Comparison of ENCODE assay signal across 14 cellular contexts in genomic region chr9:121720311-121720991, GRCh38.
DNase-seq lines count a peak whose midpoint lies in the region; TF ChIP-seq lines count a peak whose summit lies in the region.
"Had no signal": no experiment of that assay in that cellular context is flagged by ENCODE, and none has a peak within 500 bp of the region (broad histone marks: within the 10 kb centered on the region; RNA-seq: fewer than 3 reads in every experiment).

No MANE protein-coding gene starts in this region.

- no peak overlapping the region for H2BK5ac ChIP-seq in H9 (ENCODE audit: insufficient read length, low read length)

- intact Hi-C loops in sigmoid colon (cut with DNase I) = no loop called here

- H3K36me3 ChIP-seq in iPS-15b (ENCODE audit: control insufficient read depth, insufficient read depth, low read length) (peaks cover 7% of the 10 kb centered on the region), sigmoid colon (no peaks in the 10 kb centered on the region)
- H3K36me3 ChIP-seq: neutrophil had no signal

- no peak for TF ChIP-seq POLR2A in sigmoid colon (IDR thresholded peaks at IDR 0.05)

- no peak for DNase-seq in H9
- peak; percentile 95 for DNase-seq in RWPE1 (ENCODE audit: low spot score)
- no peak for DNase-seq in sigmoid colon
- DNase-seq in NOMO-1 treated with dmso at 0.1 percent for 144 hours (lab: John Stamatoyannopoulos, UW; ENCODE audit: unreplicated experiment) = no peak
- DNase-seq in activated CD4-positive, alpha-beta memory T cell treated with anti-CD3 and anti-CD28 coated beads, Interleukin-2, amount 10 ng/mL, durations not matched to agents 7 days and 5 days = no peak
- no peak for DNase-seq in NCI-H748 (lab: John Stamatoyannopoulos, UW; ENCODE audit: unreplicated experiment)
- no peak for DNase-seq in COLO829 (ENCODE audit: low spot score)
- DNase-seq: activated CD8-positive, alpha-beta T cell treated with anti-CD3 and anti-CD28 coated beads, Interleukin-2, amount 10 ng/mL, durations not matched to agents 7 days and 5 days; CD4-positive, alpha-beta T cell; NCI-H1048; substantia nigra had no signal

- no peak overlapping the region for H3K4ac ChIP-seq in H9 (ENCODE audit: low read depth, low read length)

- CTCF ChIA-PET in RWPE1 (lab: Yijun Ruan, JAX) = interaction anchor here (0.5 to 2.6 kb wide), 14 partner anchors 11 to 275 kb away, joined by 3 to 23 read pairs (median 4); no protein-coding TSS in a partner anchor
- CTCF ChIA-PET in activated CD4-positive, alpha-beta memory T cell treated with anti-CD3 and anti-CD28 coated beads, Interleukin-2, amount 10 ng/mL, durations not matched to agents 7 days and 5 days (lab: Charles Lee) = interaction anchor here (1.5 kb wide), 1 partner anchor 33 kb away, joined by 3 read pairs; no protein-coding TSS in a partner anchor

- H3K79me2 ChIP-seq in H9 (ENCODE audit: insufficient read depth, low read length) = no peaks in the 10 kb centered on the region

- H2BK15ac ChIP-seq in H9 (ENCODE audit: low read depth, low read length) = no peak overlapping the region

- H4K8ac ChIP-seq in H9 (replicated peaks; ENCODE audit: insufficient read length, low read depth, low read length) = no peak overlapping the region

- no peaks in the 10 kb centered on the region for H3K36me3 Mint-ChIP-seq in H9 (ENCODE audit: insufficient read depth in 1 of 3, low read depth in 3 of 3)
- no peaks in the 10 kb centered on the region for H3K36me3 Mint-ChIP-seq in activated CD4-positive, alpha-beta memory T cell treated with anti-CD3 and anti-CD28 coated beads, Interleukin-2, amount 10 ng/mL, durations not matched to agents 7 days and 5 days (ENCODE audit: low read depth)
- H3K36me3 Mint-ChIP-seq: activated naive CD4-positive, alpha-beta T cell treated with anti-CD3 and anti-CD28 coated beads, Interleukin-2, amount 50 U/mL, for 72 hours had no signal

- H3K27ac ChIP-seq in H9 (ENCODE audit: insufficient read length, low read depth, low read length) = no peak overlapping the region
- H3K27ac ChIP-seq in RWPE1 = peak overlapping the region; percentile 90
- H3K27ac ChIP-seq in sigmoid colon = peak overlapping the region; percentile 40 to 89 (median 70)
- H3K27ac ChIP-seq: neutrophil had no signal

- no peak overlapping the region for H3K23ac ChIP-seq in H9 (ENCODE audit: insufficient read length, low read depth, low read length)

- H3K14ac ChIP-seq in H9 (ENCODE audit: insufficient read depth, low read length) = no peak overlapping the region

- TF ChIP-seq CTCF in H9 (conservative IDR thresholded peaks at IDR 0.05) (no peak), RWPE1 (conservative IDR thresholded peaks at IDR 0.05; ENCODE audit: low read depth) (no peak; the same call in 1 of the 2 replicates), sigmoid colon (IDR thresholded peaks at IDR 0.05) (peak in 1 of 4 experiments; percentile 0)

- no peaks in the 10 kb centered on the region for H3K9me3 Mint-ChIP-seq in H9
- H3K9me3 Mint-ChIP-seq in activated CD4-positive, alpha-beta memory T cell treated with anti-CD3 and anti-CD28 coated beads, Interleukin-2, amount 10 ng/mL, durations not matched to agents 7 days and 5 days = no peaks in the 10 kb centered on the region
- H3K9me3 Mint-ChIP-seq: activated naive CD4-positive, alpha-beta T cell treated with anti-CD3 and anti-CD28 coated beads, Interleukin-2, amount 50 U/mL, for 72 hours; CD4-positive, alpha-beta T cell had no signal

- POLR2A ChIA-PET in RWPE1 (lab: Yijun Ruan, JAX; ENCODE audit: low non-redundant PET) = interaction anchor here (1.0 to 1.5 kb wide), 2 partner anchors 13 to 21 kb away, joined by 3 to 10 read pairs; no protein-coding TSS in a partner anchor
- POLR2A ChIA-PET in activated CD4-positive, alpha-beta memory T cell treated with anti-CD3 and anti-CD28 coated beads, Interleukin-2, amount 10 ng/mL, durations not matched to agents 7 days and 5 days (lab: Charles Lee) = no interaction called here

- H3K4me3 ChIP-seq in iPS-15b (ENCODE audit: low read depth, low read length) = no peak overlapping the region
- H3K4me3 ChIP-seq in sigmoid colon = no peak overlapping the region

- H3K4me2 ChIP-seq in H9 (ENCODE audit: insufficient read depth, insufficient read length, low read length) = no peak overlapping the region

- no peak overlapping the region for H3T11ph ChIP-seq in H9 (ENCODE audit: low read length)

- H4K20me1 ChIP-seq in H9 (ENCODE audit: control insufficient read depth, insufficient read depth, insufficient read length) = peaks cover 2% of the 10 kb centered on the region

- peaks cover 8% of the 10 kb centered on the region; the same call in 1 of the 2 replicates for H3K4me1 ChIP-seq in H9 (ENCODE audit: insufficient read depth, low read length)
- H3K4me1 ChIP-seq in iPS-15b (ENCODE audit: control insufficient read depth, insufficient read depth, low read length) = peaks cover 13% of the 10 kb centered on the region
- H3K4me1 ChIP-seq in sigmoid colon = peaks cover 0 to 91% (median 84%) of the 10 kb centered on the region in 4 donors

- no peaks in the 10 kb centered on the region for H3K27me3 ChIP-seq in H9 (ENCODE audit: insufficient read depth, low read length)
- H3K27me3 ChIP-seq in iPS-15b (ENCODE audit: control insufficient read depth, insufficient read depth, low read length) = no peaks in the 10 kb centered on the region
- no peaks in the 10 kb centered on the region for H3K27me3 ChIP-seq in sigmoid colon

- no peak overlapping the region for H2BK120ac ChIP-seq in H9 (ENCODE audit: low read depth, low read length, poor library complexity, severe bottlenecking)

- peak overlapping the region in 2 of 3 experiments; percentile 79 to 85; a peak in 1 of 7 replicates for H3K27ac Mint-ChIP-seq in H9
- no peak overlapping the region for H3K27ac Mint-ChIP-seq in activated CD4-positive, alpha-beta memory T cell treated with anti-CD3 and anti-CD28 coated beads, Interleukin-2, amount 10 ng/mL, durations not matched to agents 7 days and 5 days
- H3K27ac Mint-ChIP-seq: activated CD8-positive, alpha-beta T cell treated with anti-CD3 and anti-CD28 coated beads, Interleukin-2, amount 10 ng/mL, durations not matched to agents 7 days and 5 days; activated naive CD4-positive, alpha-beta T cell treated with anti-CD3 and anti-CD28 coated beads, Interleukin-2, amount 50 U/mL, for 72 hours; CD4-positive, alpha-beta T cell had no signal

- H2BK20ac ChIP-seq in H9 (ENCODE audit: low read depth, low read length, poor library complexity, severe bottlenecking) = no peak overlapping the region

- no peak for TF ChIP-seq EP300 in sigmoid colon (IDR thresholded peaks at IDR 0.05)

- H3K56ac ChIP-seq in H9 (ENCODE audit: insufficient read length, low read depth, low read length) = no peak overlapping the region

- H2AK5ac ChIP-seq in H9 (ENCODE audit: insufficient read length, low read length) = no peak overlapping the region

- H3K9me3 ChIP-seq in H9 (ENCODE audit: control insufficient read depth, low read depth, low read length) (no peaks in the 10 kb centered on the region), iPS-15b (ENCODE audit: control insufficient read depth, insufficient read depth, low read length) (no peaks in the 10 kb centered on the region), sigmoid colon (no peaks in the 10 kb centered on the region)
- H3K9me3 ChIP-seq: neutrophil had no signal

- H3K9ac ChIP-seq in H9 (ENCODE audit: extremely low read depth, insufficient read length, low read length) = no peak overlapping the region
- H3K9ac ChIP-seq in iPS-15b (ENCODE audit: low read depth, low read length) = peak overlapping the region; percentile 37

- H2BK12ac ChIP-seq in H9 (ENCODE audit: insufficient read length, low read depth, low read length) = no peak overlapping the region

- no peaks in the 10 kb centered on the region for H3K27me3 Mint-ChIP-seq in H9 (ENCODE audit: low read depth)
- peaks cover 6% of the 10 kb centered on the region for H3K27me3 Mint-ChIP-seq in activated CD4-positive, alpha-beta memory T cell treated with anti-CD3 and anti-CD28 coated beads, Interleukin-2, amount 10 ng/mL, durations not matched to agents 7 days and 5 days

- H4K5ac ChIP-seq in H9 (ENCODE audit: insufficient read length, low read depth, low read length) = no peak overlapping the region

- no peaks in the 10 kb centered on the region for H3K23me2 ChIP-seq in H9 (ENCODE audit: insufficient read length, low read depth, low read length, poor library complexity, severe bottlenecking)

- H3K18ac ChIP-seq in H9 (ENCODE audit: insufficient read length, low read depth, low read length) = no peak overlapping the region

- H3K4me3 Mint-ChIP-seq in H9 = no peak overlapping the region
- H3K4me3 Mint-ChIP-seq in activated CD4-positive, alpha-beta memory T cell treated with anti-CD3 and anti-CD28 coated beads, Interleukin-2, amount 10 ng/mL, durations not matched to agents 7 days and 5 days = no peak overlapping the region
- H3K4me3 Mint-ChIP-seq: activated CD8-positive, alpha-beta T cell treated with anti-CD3 and anti-CD28 coated beads, Interleukin-2, amount 10 ng/mL, durations not matched to agents 7 days and 5 days; CD4-positive, alpha-beta T cell had no signal

- WGBS in H9 (ENCODE audit: extremely low coverage, insufficient read length, low lambda C conversion rate) = no CpG with 5 or more reads among the region's 6 CpGs
- 13 to 61% methylated on average over 6 of the region's 6 CpGs for WGBS in sigmoid colon, 2 donors

- H3K4me1 Mint-ChIP-seq in H9 = peaks cover 52 to 63% of the 10 kb centered on the region in 2 experiments
- H3K4me1 Mint-ChIP-seq in activated CD4-positive, alpha-beta memory T cell treated with anti-CD3 and anti-CD28 coated beads, Interleukin-2, amount 10 ng/mL, durations not matched to agents 7 days and 5 days = no peaks in the 10 kb centered on the region

- no peak overlapping the region for H4K91ac ChIP-seq in H9 (ENCODE audit: insufficient read length, low read depth, low read length)

- no peak overlapping the region for H2AFZ ChIP-seq in H9 (ENCODE audit: low read length)

- H3K79me1 ChIP-seq in H9 (ENCODE audit: insufficient read depth, low read depth, low read length, poor library complexity, severe bottlenecking) = no peaks in the 10 kb centered on the region
